Comparison of ENCODE assay signal across 10 cellular contexts in the genomic region with DNA sequence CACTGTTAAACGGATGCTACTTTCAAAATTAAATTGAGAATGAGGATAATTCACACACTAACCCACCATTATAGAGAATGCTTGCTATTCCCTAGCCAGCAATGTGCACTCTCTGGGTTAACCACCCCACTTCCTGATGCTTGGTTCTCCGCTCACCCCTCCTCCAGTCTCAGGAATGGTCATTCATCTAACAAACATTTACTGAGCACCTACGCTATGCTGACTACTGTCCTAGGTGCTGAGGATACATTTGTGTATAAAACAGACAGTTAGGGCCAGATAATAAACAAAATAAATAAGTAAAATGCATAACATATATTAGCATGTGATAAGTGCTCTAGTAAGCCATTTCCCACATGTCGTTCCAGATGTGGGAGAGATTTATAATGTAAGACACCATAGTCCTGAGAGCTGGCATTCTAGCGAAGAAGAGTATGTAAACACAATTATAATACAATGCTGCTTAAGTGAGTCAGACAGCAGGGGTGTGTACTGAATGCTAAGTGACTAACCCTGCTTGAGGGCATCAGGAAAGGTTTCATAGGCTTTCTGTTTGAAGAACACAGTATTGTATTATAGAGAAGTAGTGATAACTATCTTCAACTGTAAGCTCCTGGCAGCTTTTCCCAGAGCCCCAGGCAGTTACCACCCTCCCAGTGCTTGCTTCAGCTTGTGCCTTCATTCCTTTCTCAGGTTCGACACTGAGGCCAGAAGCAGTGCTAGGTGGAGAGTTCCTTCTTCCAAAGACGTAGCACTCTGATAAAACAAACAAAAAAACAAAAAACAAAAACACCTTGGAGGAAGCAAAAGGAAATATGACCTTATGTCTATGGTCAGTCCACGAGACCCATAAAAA.
DNase-seq lines count a peak whose midpoint lies in the region; ATAC-seq and TF ChIP-seq lines count a peak whose summit lies in the region.
"Had no signal": no experiment of that assay in that cellular context is flagged by ENCODE, and none has a peak within 500 bp of the region (broad histone marks: within the 10 kb centered on the region; RNA-seq: fewer than 3 reads in every experiment).

No MANE protein-coding gene starts in this region.

- H4K91ac ChIP-seq in IMR-90 (ENCODE audit: insufficient read depth, low read depth, low read length), result no peak overlapping the region

- in situ Hi-C loops in IMR-90 (cut with MboI; ENCODE audit: low sequenced_read_pairs), result no loop called here

- CTCF ChIA-PET in IMR-90 (lab: Yijun Ruan, JAX), result no interaction called here

- BruUV-seq in IMR-90 (replicated peaks; lab: Mats Ljungman, UMichigan), result no TSS peak

- H3K27me3 Mint-ChIP-seq in T-helper 2 cell treated with Interferon-gamma antibody and Interleukin-4, amounts not matched to agents 5 μg/mL and 100 μg/mL, for 36 hours (ENCODE audit: low read depth), result peaks cover 2% of the 10 kb centered on the region

- H3K36me3 ChIP-seq in IMR-90 (ENCODE audit: control insufficient read depth, insufficient read depth, low read length) (no peaks in the 10 kb centered on the region), SJCRH30 (no peaks in the 10 kb centered on the region)

- TF ChIP-seq RAD21 in IMR-90 (IDR thresholded peaks at IDR 0.05; ENCODE audit: low read length), result no peak

- no peak overlapping the region for H3K4ac ChIP-seq in IMR-90 (ENCODE audit: low read depth, low read length)

- H3K4me1 ChIP-seq in IMR-90 (ENCODE audit: control insufficient read depth, insufficient read depth, low read length) (no peaks in the 10 kb centered on the region; the same call in 1 of the 2 replicates), SJCRH30 (peaks cover 10% of the 10 kb centered on the region)

- no peaks in the 10 kb centered on the region for H3K36me3 Mint-ChIP-seq in T-helper 2 cell treated with Interferon-gamma antibody and Interleukin-4, amounts not matched to agents 5 μg/mL and 100 μg/mL, for 36 hours (ENCODE audit: low read depth)
- H3K36me3 Mint-ChIP-seq: CD8-positive, alpha-beta memory T cell had no signal

- POLR2A ChIA-PET in IMR-90 (lab: Charles Lee; ENCODE audit: unreplicated experiment), result no interaction called here

- H2AK9ac ChIP-seq in IMR-90 (replicated peaks; ENCODE audit: low read depth, low read length, poor library complexity), result no peak overlapping the region

- H3K56ac ChIP-seq in IMR-90 (ENCODE audit: extremely low read depth, insufficient read depth, low read length), result no peak overlapping the region

- H2BK15ac ChIP-seq in IMR-90 (ENCODE audit: low read depth, low read length), result no peak overlapping the region

- no peak overlapping the region for H3K14ac ChIP-seq in IMR-90 (replicated peaks; ENCODE audit: low read depth, low read length)

- H4K20me1 ChIP-seq in IMR-90 (ENCODE audit: insufficient read depth, low read length), result no peaks in the 10 kb centered on the region

- H3K79me1 ChIP-seq in IMR-90 (ENCODE audit: low read depth in 1 of 2, low read length in 2 of 2), result no peaks in the 10 kb centered on the region

- intact Hi-C loops in IMR-90 (cut with micrococcal nuclease), result no loop called here

- H3K4me2 ChIP-seq in IMR-90 (ENCODE audit: low read depth, low read length), result no peak overlapping the region

- H3K9ac ChIP-seq in IMR-90 (ENCODE audit: low read depth, low read length), result no peak overlapping the region

- no peak overlapping the region for H3K4me3 Mint-ChIP-seq in T-helper 2 cell treated with Interferon-gamma antibody and Interleukin-4, amounts not matched to agents 5 μg/mL and 100 μg/mL, for 36 hours
- H3K4me3 Mint-ChIP-seq: CD8-positive, alpha-beta memory T cell had no signal

- no peak overlapping the region for H4K5ac ChIP-seq in IMR-90 (ENCODE audit: low read depth, low read length)

- no peak overlapping the region for H3K18ac ChIP-seq in IMR-90 (ENCODE audit: low read depth, low read length)

- H3K27ac ChIP-seq in IMR-90 (ENCODE audit: insufficient read depth, low read length), result no peak overlapping the region
- no peak overlapping the region for H3K27ac ChIP-seq in SJCRH30
- H3K27ac ChIP-seq: HL-60 had no signal

- TF ChIP-seq CTCF in AG09319 (IDR thresholded peaks at IDR 0.05; ENCODE audit: low read depth, low read length) (no peak), IMR-90 (conservative IDR thresholded peaks at IDR 0.05; ENCODE audit: low read depth, low read length) (no peak)

- no peak overlapping the region for H2BK120ac ChIP-seq in IMR-90 (ENCODE audit: low read depth, low read length)

- H3K9me3 ChIP-seq in IMR-90 (ENCODE audit: control insufficient read depth, insufficient read depth, low read length) (no peaks in the 10 kb centered on the region), SJCRH30 (replicated peaks) (no peaks in the 10 kb centered on the region)

- H3K4me3 ChIP-seq in IMR-90 (ENCODE audit: insufficient read depth, low read depth, low read length) (no peak overlapping the region), SJCRH30 (no peak overlapping the region)

- H2AFZ ChIP-seq in IMR-90 (replicated peaks; ENCODE audit: low read length, poor library complexity), result no peak overlapping the region

- DNase-seq in AG09319 (ENCODE audit: extremely low read depth, low read depth), result peak; percentile 79
- peak; percentile 36 for DNase-seq in IMR-90
- peak; percentile 35 to 47 for DNase-seq in SJCRH30
- DNase-seq in fibroblast of the conjunctiva (ENCODE audit: low read depth), result peak; percentile 73
- no peak for DNase-seq in NK-92 treated with Interleukin-12 subunit alpha and Interleukin-12 subunit beta, amount 100 ng/mL, for 24 hours (lab: John Stamatoyannopoulos, UW)
- no peak for DNase-seq in midbrain (lab: John Stamatoyannopoulos, UW)
- DNase-seq in NCI-H446 (lab: John Stamatoyannopoulos, UW), result no peak
- no peak for DNase-seq in T-helper 2 cell treated with Interferon-gamma antibody and Interleukin-4, amounts not matched to agents 5 μg/mL and 100 μg/mL, for 36 hours (ENCODE audit: low spot score)
- DNase-seq: CD8-positive, alpha-beta memory T cell had no signal

- H2AK5ac ChIP-seq in IMR-90 (ENCODE audit: low read depth, low read length), result no peak overlapping the region

- no peak overlapping the region for H3K27ac Mint-ChIP-seq in T-helper 2 cell treated with Interferon-gamma antibody and Interleukin-4, amounts not matched to agents 5 μg/mL and 100 μg/mL, for 36 hours
- H3K27ac Mint-ChIP-seq: CD8-positive, alpha-beta memory T cell had no signal

- H3K4me1 Mint-ChIP-seq in T-helper 2 cell treated with Interferon-gamma antibody and Interleukin-4, amounts not matched to agents 5 μg/mL and 100 μg/mL, for 36 hours (ENCODE audit: low read depth), result no peaks in the 10 kb centered on the region
- H3K4me1 Mint-ChIP-seq: CD8-positive, alpha-beta memory T cell had no signal

- H4K8ac ChIP-seq in IMR-90 (ENCODE audit: low read depth in 2 of 2, low read length in 2 of 2), result no peak overlapping the region

- no peak overlapping the region for H2BK5ac ChIP-seq in IMR-90 (ENCODE audit: low read depth, low read length, poor library complexity, severe bottlenecking)

- peak; percentile 69 for ATAC-seq in IMR-90 (ENCODE audit: low read depth)

- TF ChIP-seq POLR2A in IMR-90 (IDR thresholded peaks at IDR 0.05; ENCODE audit: low read depth, low read length), result no peak

- no peak overlapping the region for H3K23ac ChIP-seq in IMR-90 (ENCODE audit: low read depth, low read length)

- H3K27me3 ChIP-seq in IMR-90 (ENCODE audit: control insufficient read depth, insufficient read depth, low read length), result peaks cover 3% of the 10 kb centered on the region; the same call in 1 of the 2 replicates
- H3K27me3 ChIP-seq in SJCRH30, result no peaks in the 10 kb centered on the region

- no CpG with 5 or more reads among the region's 8 CpGs for WGBS in IMR-90 (ENCODE audit: extremely low coverage in 2 of 2, insufficient read length in 1 of 2), 2 experiments

- no peak overlapping the region for H2BK20ac ChIP-seq in IMR-90 (ENCODE audit: low read depth, low read length)

- H3K9me3 Mint-ChIP-seq in T-helper 2 cell treated with Interferon-gamma antibody and Interleukin-4, amounts not matched to agents 5 μg/mL and 100 μg/mL, for 36 hours, result no peaks in the 10 kb centered on the region
- H3K9me3 Mint-ChIP-seq: CD8-positive, alpha-beta memory T cell had no signal

- dilution Hi-C loops in IMR-90 (cut with HindIII; ENCODE audit: low sequenced_read_pairs, unreplicated experiment), result no loop called here

- no peaks in the 10 kb centered on the region for H3K9me1 ChIP-seq in IMR-90 (ENCODE audit: insufficient read depth, low read length)

TF ChIP-seq in IMR-90, 13 proteins besides CTCF, POLR2A, EP300 and RAD21:
- no peak for TF ChIP-seq NFE2L2 (IDR thresholded peaks at IDR 0.05; ENCODE audit: low read depth, low read length)
- TF ChIP-seq RFX5 (IDR thresholded peaks at IDR 0.05; ENCODE audit: low read depth, low read length), result no peak
- no peak for TF ChIP-seq BHLHE40 (IDR thresholded peaks at IDR 0.05; ENCODE audit: low read depth, low read length)
- no peak for TF ChIP-seq RCOR1 (IDR thresholded peaks at IDR 0.05; ENCODE audit: insufficient replicate concordance, low read length)
- no peak for TF ChIP-seq MAZ (IDR thresholded peaks at IDR 0.05; ENCODE audit: borderline replicate concordance, low read depth, low read length)
- no peak for TF ChIP-seq MXI1 (IDR thresholded peaks at IDR 0.05; ENCODE audit: borderline replicate concordance, low read depth, low read length)
- TF ChIP-seq CEBPB (IDR thresholded peaks at IDR 0.05; ENCODE audit: low read depth, low read length), result no peak
- no peak for TF ChIP-seq FOS (IDR thresholded peaks at IDR 0.05; ENCODE audit: low read depth, low read length)

Comparison
In these comparisons a context has a peak if more than half of its experiments do, and no peak if none do; other contexts are left out.
1. DNase-seq: peak in AG09319 (single experiment), IMR-90 (single experiment), SJCRH30 (2 of 2) and fibroblast of the conjunctiva (single experiment); none in NK-92 treated with Interleukin-12 subunit alpha and Interleukin-12 subunit beta, amount 100 ng/mL, for 24 hours (single experiment), midbrain (single experiment), NCI-H446 (0 of 2) and T-helper 2 cell treated with Interferon-gamma antibody and Interleukin-4, amounts not matched to agents 5 μg/mL and 100 μg/mL, for 36 hours (single experiment).